10 cellular contexts compared by ENCODE assay signal in the genomic region with DNA sequence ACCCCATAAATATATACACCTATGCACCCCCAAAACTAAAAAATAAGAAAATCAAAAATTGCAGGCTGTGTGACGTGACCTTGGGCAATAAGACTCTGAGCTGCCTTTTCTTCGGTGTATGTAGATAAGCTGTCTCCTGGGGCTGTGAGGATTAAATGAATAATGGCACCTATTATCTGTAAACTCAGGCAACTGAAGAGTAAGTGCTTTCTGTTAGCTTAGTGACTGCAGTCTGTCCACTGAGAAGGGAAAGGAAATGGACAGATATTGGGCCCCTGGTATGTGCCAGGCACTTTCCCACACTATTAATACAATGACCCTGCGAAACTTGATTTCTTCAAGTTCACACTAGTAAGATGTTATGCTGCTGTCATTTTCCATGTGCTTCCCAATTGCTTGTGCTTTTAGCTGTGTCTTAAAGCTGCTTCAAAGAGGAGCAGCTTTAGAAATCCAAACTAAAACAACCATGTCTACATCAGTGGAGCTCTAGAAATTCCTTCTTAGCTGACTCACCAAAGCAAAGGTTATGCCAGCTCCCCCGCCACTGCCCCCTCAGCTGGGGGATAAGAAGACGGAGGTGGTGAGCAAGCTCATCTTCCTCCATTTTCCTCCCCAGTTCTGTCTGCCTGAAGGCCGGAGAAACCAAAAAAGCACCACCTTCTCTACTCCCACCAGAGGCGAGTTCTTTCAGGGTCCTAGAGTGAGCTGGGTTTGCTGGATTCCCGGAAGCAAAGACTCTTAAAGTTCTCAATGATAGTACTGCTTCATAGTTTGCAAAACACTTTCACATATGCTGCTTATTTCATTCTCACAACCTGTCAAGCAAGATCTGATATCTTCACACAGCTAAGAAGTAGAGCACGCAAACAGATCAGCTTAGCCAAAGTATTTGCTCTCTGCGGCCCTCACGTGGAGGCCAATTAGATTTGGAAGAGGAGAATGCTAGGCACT. TPM values are rescaled to one million over a fixed set of nuclear protein-coding genes. Genes with fewer than 3 reads are reported as not detected.
DNase-seq lines count a peak whose midpoint lies in the region; ATAC-seq and TF ChIP-seq lines count a peak whose summit lies in the region.
"Had no signal": no experiment of that assay in that cellular context is flagged by ENCODE, and none has a peak within 500 bp of the region (broad histone marks: within the 10 kb centered on the region; RNA-seq: fewer than 3 reads in every experiment).

No MANE protein-coding gene starts in this region.

- H3K27me3 Mint-ChIP-seq in activated CD8-positive, alpha-beta T cell treated with anti-CD3 and anti-CD28 coated beads for 36 hours = no peaks in the 10 kb centered on the region
- H3K27me3 Mint-ChIP-seq: central memory CD8-positive, alpha-beta T cell had no signal

- peak; percentile 11 for DNase-seq in AG09309 (ENCODE audit: low read depth)
- peak; percentile 62 for DNase-seq in MG63
- DNase-seq in caudate nucleus (lab: John Stamatoyannopoulos, UW) = peak in 37 of 61 donors; percentile 1 to 72 (median 12)
- DNase-seq in UCSD-AML1 (lab: John Stamatoyannopoulos, UW; ENCODE audit: unreplicated experiment) = no peak
- no peak for DNase-seq in activated CD8-positive, alpha-beta T cell treated with anti-CD3 and anti-CD28 coated beads for 36 hours
- DNase-seq in NCI-H1417 (lab: John Stamatoyannopoulos, UW) = no peak
- DNase-seq in cerebellar nuclear complex (lab: John Stamatoyannopoulos, UW) = no peak
- DNase-seq: NCI-H2081 had no signal

- TF ChIP-seq CTCF in AG09309 (IDR thresholded peaks at IDR 0.05; ENCODE audit: control insufficient read depth, insufficient read depth, low read depth, low read length, missing control alignments) = no peak
- no peak for TF ChIP-seq CTCF in activated CD8-positive, alpha-beta T cell treated with anti-CD3 and anti-CD28 coated beads for 36 hours (IDR thresholded peaks at IDR 0.05)

- no peaks in the 10 kb centered on the region for H3K27me3 ChIP-seq in MG63

- H3K4me1 Mint-ChIP-seq in activated CD8-positive, alpha-beta T cell treated with anti-CD3 and anti-CD28 coated beads for 36 hours (ENCODE audit: low read depth) = peaks cover 8% of the 10 kb centered on the region
- H3K4me1 Mint-ChIP-seq: central memory CD8-positive, alpha-beta T cell had no signal

- peaks cover 26% of the 10 kb centered on the region for H3K4me1 ChIP-seq in mesodermal cell (ENCODE audit: control insufficient read depth, insufficient read depth, low read length, poor library complexity, severe bottlenecking)

- WGBS in mesodermal cell (ENCODE audit: insufficient coverage in 2 of 2), 2 experiments = 33 to 54% methylated on average over 1 to 3 of the region's 11 CpGs

- no peak overlapping the region for H3K27ac Mint-ChIP-seq in activated CD8-positive, alpha-beta T cell treated with anti-CD3 and anti-CD28 coated beads for 36 hours

- H3K36me3 Mint-ChIP-seq in activated CD8-positive, alpha-beta T cell treated with anti-CD3 and anti-CD28 coated beads for 36 hours (ENCODE audit: low read depth) = peaks cover 14% of the 10 kb centered on the region

- H3K4me3 ChIP-seq in AG09309 (ENCODE audit: control insufficient read depth, low read depth, low read length) (no peak overlapping the region), MG63 (no peak overlapping the region), mesodermal cell (ENCODE audit: extremely low read depth, insufficient read depth, low read length, poor library complexity, severe bottlenecking) (peak overlapping the region; percentile 3)

- H3K27ac ChIP-seq in caudate nucleus (ENCODE audit: low read depth, low read length) (no peak overlapping the region), mesodermal cell (ENCODE audit: low read depth, low read length, severe bottlenecking) (peak overlapping the region; percentile 92)

- no peak for ATAC-seq in activated CD8-positive, alpha-beta T cell treated with anti-CD3 and anti-CD28 coated beads for 36 hours

- H3K9me3 Mint-ChIP-seq in activated CD8-positive, alpha-beta T cell treated with anti-CD3 and anti-CD28 coated beads for 36 hours = no peaks in the 10 kb centered on the region
- H3K9me3 Mint-ChIP-seq: central memory CD8-positive, alpha-beta T cell had no signal

- no peaks in the 10 kb centered on the region for H3K9me3 ChIP-seq in MG63
- no peaks in the 10 kb centered on the region for H3K9me3 ChIP-seq in mesodermal cell (ENCODE audit: control insufficient read depth, low read length)

- H3K4me3 Mint-ChIP-seq in activated CD8-positive, alpha-beta T cell treated with anti-CD3 and anti-CD28 coated beads for 36 hours = no peak overlapping the region
- H3K4me3 Mint-ChIP-seq: central memory CD8-positive, alpha-beta T cell had no signal

- CTCF ChIA-PET in activated CD8-positive, alpha-beta T cell treated with anti-CD3 and anti-CD28 coated beads for 36 hours (lab: Charles Lee) = interaction anchor here (1.6 kb wide), 1 partner anchor 24 kb away, joined by 3 read pairs; no protein-coding TSS in a partner anchor

- POLR2A ChIA-PET in activated CD8-positive, alpha-beta T cell treated with anti-CD3 and anti-CD28 coated beads for 36 hours (lab: Charles Lee) = no interaction called here

- intact Hi-C loops in activated CD8-positive, alpha-beta T cell treated with anti-CD3 and anti-CD28 coated beads for 36 hours (cut with micrococcal nuclease) = no loop called here

- H3K36me3 ChIP-seq in MG63 = no peaks in the 10 kb centered on the region
- H3K36me3 ChIP-seq in mesodermal cell (ENCODE audit: control insufficient read depth, insufficient read depth, low read length) = peaks cover 24% of the 10 kb centered on the region

RNA-seq across cellular contexts. Expression of gene DGAT2L6, which starts 8.8 kb away (rescaled TPM):
- not detected in 2 replicates for total RNA-seq in MG63 (2014; rRNA removed; shearing (Covaris generic); ENCODE audit: low replicate concordance)
- not detected for polyA plus RNA-seq in mesodermal cell (2013, experiment 1 of 2)
- not detected for polyA plus RNA-seq in mesodermal cell (2013, experiment 2 of 2)
- total RNA-seq in activated CD8-positive, alpha-beta T cell treated with anti-CD3 and anti-CD28 coated beads for 36 hours = not detected

RNA-seq across cellular contexts. Expression of gene IGBP1, which starts 35.3 kb away (rescaled TPM):
- total RNA-seq in MG63 (2014; rRNA removed; shearing (Covaris generic); ENCODE audit: low replicate concordance) = 55.2 and 59.5 TPM in 2 replicates
- polyA plus RNA-seq in mesodermal cell (2013, experiment 1 of 2) = 57.4 TPM
- polyA plus RNA-seq in mesodermal cell (2013, experiment 2 of 2) = 59.8 TPM
- 10 to 100 TPM; 43.5 to 45.1 TPM for total RNA-seq in activated CD8-positive, alpha-beta T cell treated with anti-CD3 and anti-CD28 coated beads for 36 hours

Comparison
In these comparisons a context has a peak if more than half of its experiments do, and no peak if none do; other contexts are left out.
1. DNase-seq: peak in AG09309 (single experiment), MG63 (single experiment) and caudate nucleus (37 of 61); none in UCSD-AML1 (single experiment), activated CD8-positive, alpha-beta T cell treated with anti-CD3 and anti-CD28 coated beads for 36 hours (single experiment), NCI-H1417 (0 of 3) and cerebellar nuclear complex (0 of 2).